In genomic region chr10:3911241-3911640, GRCh38 we compare ENCODE assay signal across 16 cellular contexts.
DNase-seq lines count a peak whose midpoint lies in the region; ATAC-seq and TF ChIP-seq lines count a peak whose summit lies in the region.
"Had no signal": no experiment of that assay in that cellular context is flagged by ENCODE, and none has a peak within 500 bp of the region (broad histone marks: within the 10 kb centered on the region; RNA-seq: fewer than 3 reads in every experiment).

No MANE protein-coding gene starts in this region.

- H3K36me3 ChIP-seq in GM23248 (ENCODE audit: low read depth) = no peaks in the 10 kb centered on the region
- no peaks in the 10 kb centered on the region for H3K36me3 ChIP-seq in RWPE2 (ENCODE audit: low read depth)
- no peaks in the 10 kb centered on the region for H3K36me3 ChIP-seq in rectal smooth muscle tissue (ENCODE audit: control insufficient read depth, insufficient read depth, low read length)
- H3K36me3 ChIP-seq in thyroid gland = no peaks in the 10 kb centered on the region
- H3K36me3 ChIP-seq: HAP-1, Peyer's patch had no signal

- H3K27me3 ChIP-seq in GM23248 (replicated peaks; ENCODE audit: insufficient read depth) = no peaks in the 10 kb centered on the region
- no peaks in the 10 kb centered on the region for H3K27me3 ChIP-seq in RWPE2 (ENCODE audit: insufficient read depth, poor library complexity, severe bottlenecking)
- no peaks in the 10 kb centered on the region for H3K27me3 ChIP-seq in rectal smooth muscle tissue (ENCODE audit: control insufficient read depth, insufficient read depth, low read length)
- H3K27me3 ChIP-seq in thyroid gland = no peaks in the 10 kb centered on the region
- H3K27me3 ChIP-seq: Peyer's patch had no signal

- in situ Hi-C loops in GM23248 (cut with MboI) = no loop called here

- H3F3A ChIP-seq in GM23248 (ENCODE audit: insufficient read depth) = 0 out of 2 replicates have a peak, but pooled peaks cover 9% of the 10 kb centered on the region

- H2AFZ ChIP-seq in GM23248 = peak overlapping the region; percentile 65

- CTCF ChIA-PET in HEK293T (lab: Yijun Ruan, JAX) = no interaction called here

- no peak for TF ChIP-seq POLR2A in thyroid gland (IDR thresholded peaks at IDR 0.05)

- POLR2A ChIA-PET in HEK293T (lab: Yijun Ruan, JAX) = no interaction called here

- H3K4me1 ChIP-seq in GM23248 (ENCODE audit: insufficient read depth) (peaks cover 24% of the 10 kb centered on the region), RWPE2 (ENCODE audit: insufficient read depth, poor library complexity, severe bottlenecking) (peaks cover 9% of the 10 kb centered on the region), rectal smooth muscle tissue (ENCODE audit: control insufficient read depth, insufficient read depth, low read length) (peaks cover 11% of the 10 kb centered on the region), thyroid gland (peaks cover 12 to 25% of the 10 kb centered on the region in 2 donors)
- H3K4me1 ChIP-seq: HAP-1, Peyer's patch had no signal

- H4K20me1 ChIP-seq in GM23248 (ENCODE audit: insufficient read depth) = no peaks in the 10 kb centered on the region

- H3K4me2 ChIP-seq in GM23248 (ENCODE audit: unreplicated experiment) = peak overlapping the region; percentile 10

- H3K9ac ChIP-seq in GM23248 (peak overlapping the region; percentile 52; the same call in 1 of the 2 replicates), rectal smooth muscle tissue (ENCODE audit: low read length) (no peak overlapping the region)

- no peak for DNase-seq in GM23248
- no peak for DNase-seq in RWPE2 (ENCODE audit: low spot score)
- DNase-seq in foreskin melanocyte = peak; percentile 91
- DNase-seq in HEK293T (ENCODE audit: extremely low spot score) = no peak
- no peak for DNase-seq in cerebellar cortex (ENCODE audit: low spot score)
- DNase-seq in thyroid gland = no peak
- DNase-seq: AML-193, Caco-2, MV-4-11, NCI-H1436, NCI-H2081, NCI-H510A treated with DMSO at 0.1 percent for 48 hours, Peyer's patch had no signal

- H3K9me3 ChIP-seq in GM23248 (ENCODE audit: low read depth) (no peaks in the 10 kb centered on the region), RWPE2 (ENCODE audit: severe bottlenecking) (no peaks in the 10 kb centered on the region), thyroid gland (no peaks in the 10 kb centered on the region)
- H3K9me3 ChIP-seq: Caco-2, HAP-1, Peyer's patch had no signal

- H3K9me2 ChIP-seq in GM23248 (ENCODE audit: insufficient read depth) = no peaks in the 10 kb centered on the region

- intact Hi-C loops in thyroid gland (cut with DNase I) = no loop called here

- no peak overlapping the region for H3K27ac ChIP-seq in GM23248
- peak overlapping the region; percentile 22 for H3K27ac ChIP-seq in RWPE2 (ENCODE audit: poor library complexity, severe bottlenecking)
- H3K27ac ChIP-seq in rectal smooth muscle tissue (ENCODE audit: low read depth, low read length) = peak overlapping the region; percentile 76
- no peak overlapping the region for H3K27ac ChIP-seq in thyroid gland

- whole genome bisulfite sequencing in GM23248 (ENCODE audit: low coverage in 1 of 2, low lambda C conversion rate in 2 of 2, missing lambda C conversion rate in 2 of 2), 2 experiments = 59 to 69% methylated on average over 6 of the region's 6 CpGs
- WGBS in thyroid gland, 2 donors = 95 to 96% methylated on average over 6 of the region's 6 CpGs

- ATAC-seq in RWPE2 (ENCODE audit: low read depth) (no peak), HG02759 (IDR thresholded peaks at IDR 0.05; ENCODE audit: unreplicated experiment) (no peak)

- no peak for TF ChIP-seq CTCF in RWPE2 (IDR thresholded peaks at IDR 0.05; ENCODE audit: poor library complexity, severe bottlenecking)
- no peak for TF ChIP-seq CTCF in thyroid gland (IDR thresholded peaks at IDR 0.05)

- no peak overlapping the region for H3K4me3 ChIP-seq in GM23248
- H3K4me3 ChIP-seq in RWPE2 (ENCODE audit: severe bottlenecking) = no peak overlapping the region
- no peak overlapping the region for H3K4me3 ChIP-seq in rectal smooth muscle tissue (ENCODE audit: low read length)
- H3K4me3 ChIP-seq in thyroid gland (replicated peaks in 1 of 3) = no peak overlapping the region
- H3K4me3 ChIP-seq: HAP-1, Peyer's patch had no signal

- H3K79me2 ChIP-seq in GM23248 (ENCODE audit: insufficient read depth) = no peaks in the 10 kb centered on the region

TF ChIP-seq in HEK293T, 16 proteins besides CTCF, POLR2A, EP300 and RAD21:
- TF ChIP-seq L3MBTL2 (conservative IDR thresholded peaks at IDR 0.05) (no peak), NFRKB (IDR thresholded peaks at IDR 0.05) (no peak), ELF4 (IDR thresholded peaks at IDR 0.05) (no peak), SP1 (IDR thresholded peaks at IDR 0.05) (no peak), TARDBP (IDR thresholded peaks at IDR 0.05) (no peak), FOXA1 (IDR thresholded peaks at IDR 0.05) (no peak), SUZ12 (IDR thresholded peaks at IDR 0.05) (no peak), ZNF384 (IDR thresholded peaks at IDR 0.05) (no peak), FOXK2 (IDR thresholded peaks at IDR 0.05) (no peak), FOXM1 (IDR thresholded peaks at IDR 0.05; ENCODE audit: borderline replicate concordance) (no peak), BHLHE40 (IDR thresholded peaks at IDR 0.05; ENCODE audit: borderline replicate concordance) (no peak), HDGF (IDR thresholded peaks at IDR 0.05; ENCODE audit: borderline replicate concordance) (no peak), ARNT (IDR thresholded peaks at IDR 0.05) (no peak), LEF1 (IDR thresholded peaks at IDR 0.05; ENCODE audit: borderline replicate concordance) (no peak), CTBP1 (IDR thresholded peaks at IDR 0.05; ENCODE audit: borderline replicate concordance) (no peak)
- TF ChIP-seq, protein P1, sequence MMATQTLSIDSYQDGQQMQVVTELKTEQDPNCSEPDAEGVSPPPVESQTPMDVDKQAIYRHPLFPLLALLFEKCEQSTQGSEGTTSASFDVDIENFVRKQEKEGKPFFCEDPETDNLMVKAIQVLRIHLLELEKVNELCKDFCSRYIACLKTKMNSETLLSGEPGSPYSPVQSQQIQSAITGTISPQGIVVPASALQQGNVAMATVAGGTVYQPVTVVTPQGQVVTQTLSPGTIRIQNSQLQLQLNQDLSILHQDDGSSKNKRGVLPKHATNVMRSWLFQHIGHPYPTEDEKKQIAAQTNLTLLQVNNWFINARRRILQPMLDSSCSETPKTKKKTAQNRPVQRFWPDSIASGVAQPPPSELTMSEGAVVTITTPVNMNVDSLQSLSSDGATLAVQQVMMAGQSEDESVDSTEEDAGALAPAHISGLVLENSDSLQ (IDR thresholded peaks at IDR 0.05) = no peak

Comparison
In these comparisons a context has a peak if more than half of its experiments do, and no peak if none do; other contexts are left out.
1. H3K27ac ChIP-seq: peak in RWPE2 (single experiment) and rectal smooth muscle tissue (single experiment); none in GM23248 (single experiment) and thyroid gland (0 of 3).